Comparison of ENCODE assay signal across 8 cellular contexts in genomic region chr1:93702102-93702827, GRCh38. TPM values are rescaled to one million over a fixed set of nuclear protein-coding genes. Genes with fewer than 3 reads are reported as not detected.
DNase-seq lines count a peak whose midpoint lies in the region; ATAC-seq, FAIRE-seq and TF ChIP-seq lines count a peak whose summit lies in the region.

No MANE protein-coding gene starts in this region.

- H3K36me3 ChIP-seq in bronchial epithelial cell (ENCODE audit: control insufficient read depth, insufficient read depth, low read length) (no peaks in the 10 kb centered on the region), prostate gland (no peaks in the 10 kb centered on the region)

- H3K27ac ChIP-seq in prostate gland: peak overlapping the region in 1 of 2 donors; percentile 9

- 66% methylated on average over 9 of the region's 9 CpGs for WGBS in prostate gland

- DNase-seq in HK-2 (ENCODE audit: unreplicated experiment) (peak; percentile 81), bronchial epithelial cell (ENCODE audit: low read depth) (peak; percentile 50), prostate gland (ENCODE audit: low spot score) (no peak), HTR-8/SVneo (ENCODE audit: insufficient read length, low spot score) (no peak), NCI-H774 (lab: John Stamatoyannopoulos, UW) (no peak), H54 (ENCODE audit: insufficient read length, low spot score) (no peak), NCI-H2227 treated with DMSO at 0.1 percent for 48 hours (lab: John Stamatoyannopoulos, UW) (no peak)

- no peaks in the 10 kb centered on the region for H3K27me3 ChIP-seq in bronchial epithelial cell (ENCODE audit: control insufficient read depth, insufficient read depth, low read length)
- no peaks in the 10 kb centered on the region for H3K27me3 ChIP-seq in prostate gland (replicated peaks; ENCODE audit: insufficient read depth)

- TF ChIP-seq POLR2A in prostate gland (IDR thresholded peaks at IDR 0.05) (peak; percentile 2), H54 (IDR thresholded peaks at IDR 0.05; ENCODE audit: low read depth, low read length) (no peak)

- ATAC-seq in GM18517 (IDR thresholded peaks at IDR 0.05; ENCODE audit: unreplicated experiment): peak; percentile 31

- intact Hi-C loops in prostate gland (cut with DNase I): no loop called here

- no peaks in the 10 kb centered on the region for H3K4me1 ChIP-seq in prostate gland (replicated peaks)

- FAIRE-seq in bronchial epithelial cell (lab: Jason Lieb, UNC) (no peak), HTR-8/SVneo (lab: Jason Lieb, UNC) (no peak), H54 (lab: Jason Lieb, UNC) (no peak)

- H3K4me3 ChIP-seq in bronchial epithelial cell (ENCODE audit: low read depth, low read length): no peak overlapping the region
- H3K4me3 ChIP-seq in prostate gland: no peak overlapping the region

- TF ChIP-seq CTCF in bronchial epithelial cell (IDR thresholded peaks at IDR 0.05; ENCODE audit: insufficient read depth, low read length, severe bottlenecking) (no peak), prostate gland (IDR thresholded peaks at IDR 0.05) (no peak)

- H3K9me3 ChIP-seq in prostate gland: no peaks in the 10 kb centered on the region

RNA-seq across cellular contexts. Expression of gene BCAR3, which starts 20.6 kb away (rescaled TPM):
- total RNA-seq in bronchial epithelial cell (26.2 and 69.5 TPM in 2 replicates), prostate gland (10 to 100 TPM; 22.9 to 52.8 TPM)

Comparison
In these comparisons a context has a peak if more than half of its experiments do, and no peak if none do; other contexts are left out.
1. DNase-seq: peak in HK-2 (single experiment) and bronchial epithelial cell (single experiment); none in prostate gland (single experiment), HTR-8/SVneo (single experiment), NCI-H774 (single experiment), H54 (single experiment) and NCI-H2227 treated with DMSO at 0.1 percent for 48 hours (single experiment).